8 cellular contexts compared by ENCODE assay signal in the genomic region with DNA sequence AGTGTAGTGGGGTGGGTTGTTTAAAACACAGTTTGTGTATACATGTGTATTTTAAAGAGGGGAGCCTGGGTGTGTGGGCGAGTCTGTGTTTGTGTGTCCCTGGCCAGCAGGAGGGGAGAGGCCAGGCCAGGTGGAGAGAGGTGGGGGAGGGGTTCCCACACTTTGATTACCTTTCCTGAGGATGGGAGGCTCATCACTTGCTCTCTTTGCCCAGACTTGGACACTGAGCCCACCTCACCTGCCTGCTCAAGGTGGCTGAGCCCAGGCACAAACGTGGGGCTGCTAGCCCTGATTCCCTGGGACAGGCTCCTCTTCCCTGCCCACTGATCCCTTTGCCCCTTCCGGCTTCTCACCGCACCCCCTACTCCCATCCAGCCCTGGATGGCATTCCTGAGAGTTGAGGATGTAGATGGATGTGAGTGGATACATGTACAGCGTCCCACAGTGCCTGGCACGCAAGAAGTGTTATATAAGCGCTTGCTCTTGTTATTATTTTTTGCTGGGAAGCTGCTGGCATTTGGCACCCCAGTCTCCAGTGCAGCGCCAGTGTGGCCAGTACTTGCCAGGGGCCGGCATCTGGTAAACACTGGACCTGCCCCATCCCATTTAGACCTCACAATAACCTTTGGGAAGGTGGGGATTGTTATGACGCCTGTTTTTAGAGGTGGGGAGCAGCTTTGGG. TPM values are rescaled to one million over a fixed set of nuclear protein-coding genes. Genes with fewer than 3 reads are reported as not detected.
DNase-seq lines count a peak whose midpoint lies in the region; ATAC-seq and TF ChIP-seq lines count a peak whose summit lies in the region.

No MANE protein-coding gene starts in this region.

- CTCF ChIA-PET in activated CD4-positive, alpha-beta T cell treated with anti-CD3 and anti-CD28 coated beads for 36 hours (lab: Charles Lee): no interaction called here

- peak overlapping the region; percentile 73 to 99 (median 99) for H3K27ac ChIP-seq in stomach

- TF ChIP-seq CTCF in stomach (IDR thresholded peaks at IDR 0.05): no peak

- intact Hi-C loops in activated CD4-positive, alpha-beta T cell treated with anti-CD3 and anti-CD28 coated beads for 36 hours (cut with DNase I, micrococcal nuclease): loop anchor here (5.0 to 10.0 kb wide), 5 partner anchors 91 to 739 kb away; partner anchors contain the start of genes ADNP (in 1 of the 2) and PARD6B (in 1 of the 2)
- intact Hi-C loops in stomach (cut with DNase I; ENCODE audit: low total_unique reads): no loop called here

- no peaks in the 10 kb centered on the region for H3K9me3 Mint-ChIP-seq in activated CD4-positive, alpha-beta T cell treated with anti-CD3 and anti-CD28 coated beads for 36 hours (ENCODE audit: low read depth)
- H3K9me3 Mint-ChIP-seq in activated naive CD4-positive, alpha-beta T cell treated with anti-CD3 and anti-CD28 coated beads, Interleukin-2, amount 50 U/mL, for 72 hours: no peaks in the 10 kb centered on the region

- H3K27me3 Mint-ChIP-seq in activated CD4-positive, alpha-beta T cell treated with anti-CD3 and anti-CD28 coated beads for 36 hours: no peaks in the 10 kb centered on the region

- H3K36me3 Mint-ChIP-seq in activated CD4-positive, alpha-beta T cell treated with anti-CD3 and anti-CD28 coated beads for 36 hours (ENCODE audit: low read depth): peaks cover 28% of the 10 kb centered on the region
- H3K36me3 Mint-ChIP-seq in activated naive CD4-positive, alpha-beta T cell treated with anti-CD3 and anti-CD28 coated beads, Interleukin-2, amount 50 U/mL, for 72 hours: peaks cover 17 to 19% of the 10 kb centered on the region in 2 donors

- peak overlapping the region; percentile 97 for H3K27ac Mint-ChIP-seq in activated CD4-positive, alpha-beta T cell treated with anti-CD3 and anti-CD28 coated beads for 36 hours
- H3K27ac Mint-ChIP-seq in activated naive CD4-positive, alpha-beta T cell treated with anti-CD3 and anti-CD28 coated beads, Interleukin-2, amount 50 U/mL, for 72 hours: peak overlapping the region; percentile 96 to 100

- no peaks in the 10 kb centered on the region for H3K27me3 ChIP-seq in stomach

- POLR2A ChIA-PET in activated CD4-positive, alpha-beta T cell treated with anti-CD3 and anti-CD28 coated beads for 36 hours (lab: Charles Lee): no interaction called here

- no peak for ATAC-seq in activated CD4-positive, alpha-beta T cell treated with anti-CD3 and anti-CD28 coated beads for 36 hours
- ATAC-seq in activated naive CD4-positive, alpha-beta T cell treated with anti-CD3 and anti-CD28 coated beads, Interleukin-2, amount 50 U/mL, for 72 hours: no peak
- no peak for ATAC-seq in HG03378 (IDR thresholded peaks at IDR 0.05; ENCODE audit: unreplicated experiment)
- no peak for ATAC-seq in HG02678 (IDR thresholded peaks at IDR 0.05; ENCODE audit: unreplicated experiment)

- peak overlapping the region; percentile 93 for H3K4me3 ChIP-seq in iPS-18c (ENCODE audit: insufficient read depth, low read depth, low read length)
- peak overlapping the region; percentile 90 to 97 (median 92) for H3K4me3 ChIP-seq in stomach

- 21 to 48% (median 32%) methylated on average over 9 to 10 of the region's 10 CpGs for WGBS in stomach, 5 donors

- H3K4me1 Mint-ChIP-seq in activated CD4-positive, alpha-beta T cell treated with anti-CD3 and anti-CD28 coated beads for 36 hours: peaks cover 17% of the 10 kb centered on the region

- H3K36me3 ChIP-seq in stomach: peaks cover 9 to 31% (median 15%) of the 10 kb centered on the region in 4 donors

- H3K9me3 ChIP-seq in iPS-18c (ENCODE audit: control insufficient read depth, insufficient read depth, low read length): no peaks in the 10 kb centered on the region
- no peaks in the 10 kb centered on the region for H3K9me3 ChIP-seq in stomach

- H3K4me3 Mint-ChIP-seq in activated CD4-positive, alpha-beta T cell treated with anti-CD3 and anti-CD28 coated beads for 36 hours: peak overlapping the region; percentile 96

- TF ChIP-seq EP300 in stomach (IDR thresholded peaks at IDR 0.05): no peak

- no peak for TF ChIP-seq POLR2A in stomach (IDR thresholded peaks at IDR 0.05)

- DNase-seq in activated CD4-positive, alpha-beta T cell treated with anti-CD3 and anti-CD28 coated beads for 36 hours: peak; percentile 35
- no peak for DNase-seq in activated CD4-positive, alpha-beta T cell treated with anti-CD3 and anti-CD28 coated beads, Interleukin-2, amount 50 U/mL, for 4 hours
- no peak for DNase-seq in activated naive CD4-positive, alpha-beta T cell treated with anti-CD3 and anti-CD28 coated beads, Interleukin-2, amount 50 U/mL, for 72 hours (ENCODE audit: low spot score in 2 of 2)
- no peak for DNase-seq in stomach
- DNase-seq in NCI-H146 treated with DMSO at 0.1 percent for 48 hours (lab: John Stamatoyannopoulos, UW; ENCODE audit: unreplicated experiment): no peak

- peaks cover 18 to 59% (median 35%) of the 10 kb centered on the region in 4 donors for H3K4me1 ChIP-seq in stomach

RNA-seq across cellular contexts. Expression of gene CEBPB, which starts 2.7 kb away (rescaled TPM):
- 10 to 100 TPM; 28.9 to 40.1 TPM for total RNA-seq in activated CD4-positive, alpha-beta T cell treated with anti-CD3 and anti-CD28 coated beads for 36 hours
- total RNA-seq in activated naive CD4-positive, alpha-beta T cell treated with anti-CD3 and anti-CD28 coated beads, Interleukin-2, amount 50 U/mL, for 72 hours: 10 to 100 TPM; 29.0 to 50.9 TPM
- total RNA-seq in stomach: 100 to 1,000 TPM in 2 of 5 donors, 10 to 100 TPM in 3; 21.1 to 200 (median 37.1) TPM
- 10 to 100 TPM; 24.5 to 41.5 (median 30.2) TPM for polyA plus RNA-seq in stomach

RNA-seq across cellular contexts. Expression of gene PEDS1, which starts 39.8 kb away (rescaled TPM):
- 10 to 100 TPM; 13.2 to 16.8 TPM for total RNA-seq in activated CD4-positive, alpha-beta T cell treated with anti-CD3 and anti-CD28 coated beads for 36 hours
- total RNA-seq in activated naive CD4-positive, alpha-beta T cell treated with anti-CD3 and anti-CD28 coated beads, Interleukin-2, amount 50 U/mL, for 72 hours: 10 to 100 TPM; 14.8 to 21.2 TPM
- 10 to 100 TPM in 3 of 5 donors, 1 to 10 TPM in 2; 1.8 to 79.4 (median 19.4) TPM for total RNA-seq in stomach
- polyA plus RNA-seq in stomach: 10 to 100 TPM; 10.5 to 28.7 (median 15.5) TPM
